1 cellular context compared by ENCODE assay signal in genomic region chr2:237474931-237475703, GRCh38.
TF ChIP-seq lines count a peak whose summit lies in the region.

No MANE protein-coding gene starts in this region.

TF ChIP-seq in HepG2, 621 proteins besides CTCF, POLR2A, EP300 and RAD21 (continued from another document and continues in another):
- TF ChIP-seq ZNF891 (CRISPR knock-in tag; IDR thresholded peaks at IDR 0.05) (no peak), ZNF792 (CRISPR knock-in tag; IDR thresholded peaks at IDR 0.05) (0 out of 2 replicates have a peak, but pooled peaks have one; percentile 43), LBX2 (CRISPR knock-in tag; IDR thresholded peaks at IDR 0.05; ENCODE audit: borderline replicate concordance) (peak; percentile 7; the same call in 1 of the 2 replicates), PCBP1 (IDR thresholded peaks at IDR 0.05; ENCODE audit: borderline replicate concordance, low read depth, low read length) (no peak), ZNF414 (CRISPR knock-in tag; IDR thresholded peaks at IDR 0.05) (peak; percentile 31; the same call in 1 of the 2 replicates), ZNF607 (CRISPR knock-in tag; IDR thresholded peaks at IDR 0.05; ENCODE audit: borderline replicate concordance) (no peak), WIZ (CRISPR knock-in tag; IDR thresholded peaks at IDR 0.05) (peak; percentile 77; the same call in 1 of the 2 replicates), IKZF5 (CRISPR knock-in tag; IDR thresholded peaks at IDR 0.05) (peak; percentile 72), NR3C1 (CRISPR knock-in tag; IDR thresholded peaks at IDR 0.05) (no peak), HNF4A (CRISPR knock-in tag; IDR thresholded peaks at IDR 0.05) (peak; percentile 35), NONO (IDR thresholded peaks at IDR 0.05) (no peak), NONO (CRISPR knock-in tag; conservative IDR thresholded peaks at IDR 0.05) (peak; percentile 76; the same call in 1 of the 2 replicates), PITX1 (CRISPR knock-in tag; IDR thresholded peaks at IDR 0.05) (0 out of 2 replicates have a peak, but pooled peaks have one; percentile 65), ARNT2 (CRISPR knock-in tag; IDR thresholded peaks at IDR 0.05; ENCODE audit: low read depth) (no peak; the same call in 1 of the 2 replicates), ZNF33A (CRISPR knock-in tag; IDR thresholded peaks at IDR 0.05; ENCODE audit: borderline replicate concordance) (0 out of 2 replicates have a peak, but pooled peaks have one; percentile 61), NPAS2 (CRISPR knock-in tag; IDR thresholded peaks at IDR 0.05; ENCODE audit: borderline replicate concordance) (no peak), ZNF747 (CRISPR knock-in tag; IDR thresholded peaks at IDR 0.05; ENCODE audit: borderline replicate concordance) (peak; percentile 24), FOXP1 (IDR thresholded peaks at IDR 0.05) (no peak), FOXP1 (CRISPR knock-in tag; IDR thresholded peaks at IDR 0.05) (no peak), ZNF253 (CRISPR knock-in tag; IDR thresholded peaks at IDR 0.05; ENCODE audit: borderline replicate concordance) (no peak), JUN (CRISPR knock-in tag; IDR thresholded peaks at IDR 0.05) (no peak), MXD1 (CRISPR knock-in tag; IDR thresholded peaks at IDR 0.05) (peak; percentile 61; the same call in 1 of the 2 replicates), ZNF513 (CRISPR knock-in tag; conservative IDR thresholded peaks at IDR 0.05) (no peak), ZNF160 (CRISPR knock-in tag; IDR thresholded peaks at IDR 0.05) (peak; percentile 60; the same call in 1 of the 2 replicates), RBAK (CRISPR knock-in tag; IDR thresholded peaks at IDR 0.05) (no peak; the same call in 1 of the 2 replicates), EZH2 (conservative IDR thresholded peaks at IDR 0.05; ENCODE audit: low read depth, low read length) (no peak), SOX13 (IDR thresholded peaks at IDR 0.05) (0 out of 2 replicates have a peak, but pooled peaks have one; percentile 2), SOX13 (CRISPR knock-in tag; conservative IDR thresholded peaks at IDR 0.05 in 1 of 2, IDR thresholded peaks at IDR 0.05 in 1 of 2) (peak in 1 of 2 experiments; percentile 37; a peak in 1 of 4 replicates), HMGA1 (CRISPR knock-in tag; conservative IDR thresholded peaks at IDR 0.05) (no peak), BORCS8-MEF2B (CRISPR knock-in tag; IDR thresholded peaks at IDR 0.05) (no peak; the same call in 1 of the 2 replicates), CHCHD3 (CRISPR knock-in tag; IDR thresholded peaks at IDR 0.05) (0 out of 2 replicates have a peak, but pooled peaks have one; percentile 58), CSRNP1 (CRISPR knock-in tag; IDR thresholded peaks at IDR 0.05) (no peak), ZNF432 (CRISPR knock-in tag; IDR thresholded peaks at IDR 0.05; ENCODE audit: borderline replicate concordance) (no peak), RAD51 (IDR thresholded peaks at IDR 0.05; ENCODE audit: borderline replicate concordance) (no peak), ZEB1 (IDR thresholded peaks at IDR 0.05; ENCODE audit: insufficient replicate concordance, low read depth) (peak; percentile 37), ZNF326 (CRISPR knock-in tag; IDR thresholded peaks at IDR 0.05; ENCODE audit: borderline replicate concordance) (no peak), ZNF609 (CRISPR knock-in tag; IDR thresholded peaks at IDR 0.05; ENCODE audit: borderline replicate concordance) (no peak), ZFP90 (CRISPR knock-in tag; IDR thresholded peaks at IDR 0.05; ENCODE audit: borderline replicate concordance) (peak; percentile 66; the same call in 1 of the 2 replicates), ZNF354B (CRISPR knock-in tag; IDR thresholded peaks at IDR 0.05) (no peak), KLF6 (CRISPR knock-in tag; IDR thresholded peaks at IDR 0.05) (peak; percentile 68; the same call in 1 of the 2 replicates), TOPORS (CRISPR knock-in tag; IDR thresholded peaks at IDR 0.05) (no peak), PRDM10 (CRISPR knock-in tag; IDR thresholded peaks at IDR 0.05; ENCODE audit: low read depth) (no peak)
